16 cellular contexts compared by ENCODE assay signal in the genomic region with DNA sequence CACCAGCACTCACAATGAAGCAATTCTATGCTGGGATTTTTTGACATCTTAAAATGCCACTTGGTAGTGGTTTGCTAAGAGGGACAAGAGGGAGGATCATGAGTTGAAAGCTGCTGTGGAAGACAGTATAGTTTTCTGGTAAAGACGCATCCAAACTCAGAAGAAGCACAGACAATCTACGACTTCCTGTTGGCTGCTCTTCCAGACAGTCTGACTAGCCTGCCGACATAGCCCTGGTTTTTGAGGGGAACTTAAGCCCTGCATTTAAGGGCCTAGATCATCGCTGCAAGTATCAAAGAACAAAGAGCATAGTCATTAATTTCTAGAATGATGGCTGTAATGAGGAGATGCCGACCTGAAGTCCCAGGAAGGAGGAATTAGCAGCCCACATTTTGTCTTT.
DNase-seq lines count a peak whose midpoint lies in the region; ATAC-seq, FAIRE-seq and TF ChIP-seq lines count a peak whose summit lies in the region.
"Had no signal": no experiment of that assay in that cellular context is flagged by ENCODE, and none has a peak within 500 bp of the region (broad histone marks: within the 10 kb centered on the region; RNA-seq: fewer than 3 reads in every experiment).

No MANE protein-coding gene starts in this region.

- no peak for TF ChIP-seq EP300 in H1 (IDR thresholded peaks at IDR 0.05; ENCODE audit: borderline replicate concordance in 1 of 2, low read depth in 2 of 2, low read length in 2 of 2)

- ATAC-seq in activated CD4-positive, alpha-beta T cell treated with anti-CD3 and anti-CD28 coated beads for 36 hours = no peak
- ATAC-seq in CD4-positive, alpha-beta T cell (ENCODE audit: poor library complexity) = peak; percentile 56
- ATAC-seq in HG02759 (IDR thresholded peaks at IDR 0.05; ENCODE audit: unreplicated experiment) = no peak

- POLR2A ChIA-PET in activated CD4-positive, alpha-beta T cell treated with anti-CD3 and anti-CD28 coated beads for 36 hours (lab: Charles Lee) = interaction anchor here (1.8 kb wide), 1 partner anchor 63 kb away, joined by 4 read pairs; no protein-coding TSS in a partner anchor
- POLR2A ChIA-PET in CD4-positive, alpha-beta T cell (lab: Charles Lee) = interaction anchor here (1.0 to 7.1 kb wide), 13 partner anchors 13 to 189 kb away, joined by 4 to 271 read pairs (median 15); a partner anchor contains a TSS
- POLR2A ChIA-PET in H1 (lab: Charles Lee; ENCODE audit: partially characterized antibody) (no interaction called here), RWPE1 (lab: Yijun Ruan, JAX; ENCODE audit: low non-redundant PET) (no interaction called here)

- no peak overlapping the region for H3K9ac ChIP-seq in H1 (replicated peaks in 1 of 4; ENCODE audit: extremely low read depth in 1 of 4, low read depth in 3 of 4, low read length in 3 of 4)
- no peak overlapping the region for H3K9ac ChIP-seq in neuronal stem cell (ENCODE audit: low read depth, low read length, poor library complexity)

- H3K36me3 ChIP-seq in H1 (ENCODE audit: control insufficient read depth in 2 of 4, insufficient read depth in 4 of 4, low read length in 3 of 4) (no peaks in the 10 kb centered on the region), neuronal stem cell (replicated peaks in 1 of 2; ENCODE audit: control insufficient read depth in 2 of 2, insufficient read depth in 2 of 2, low read length in 2 of 2) (no peaks in the 10 kb centered on the region)
- H3K36me3 ChIP-seq: esophagus muscularis mucosa, transverse colon, WERI-Rb-1 had no signal

- H3K23ac ChIP-seq in H1 (ENCODE audit: insufficient read length) (no peak overlapping the region), neuronal stem cell (ENCODE audit: low read depth, low read length, poor library complexity) (no peak overlapping the region)

- H2BK20ac ChIP-seq in H1 (ENCODE audit: low read length) = no peak overlapping the region

- CTCF ChIA-PET in activated CD4-positive, alpha-beta T cell treated with anti-CD3 and anti-CD28 coated beads for 36 hours (lab: Charles Lee) = interaction anchor here (0.9 to 8.0 kb wide), 27 partner anchors 13 to 212 kb away, joined by 3 to 126 read pairs (median 7); a partner anchor contains a TSS
- CTCF ChIA-PET in CD4-positive, alpha-beta T cell (lab: Charles Lee) = interaction anchor here (1.0 to 4.7 kb wide), 16 partner anchors 9 to 475 kb away, joined by 3 to 87 read pairs (median 8); a partner anchor contains a TSS
- CTCF ChIA-PET in H1 (lab: Charles Lee; ENCODE audit: partially characterized antibody) (interaction anchor here (0.7 to 4.6 kb wide), 20 partner anchors 10 to 269 kb away, joined by 3 to 99 read pairs (median 6); a partner anchor contains a TSS), RWPE1 (lab: Yijun Ruan, JAX) (interaction anchor here (0.7 to 3.4 kb wide), 3 partner anchors 41 to 238 kb away, joined by 3 to 41 read pairs (median 5); no protein-coding TSS in a partner anchor)

- H3K14ac ChIP-seq in H1 (ENCODE audit: insufficient read length) (no peak overlapping the region), neuronal stem cell (ENCODE audit: low read length) (no peak overlapping the region)

- 77% methylated on average over 5 of the region's 5 CpGs; no CpG with 5 or more reads in 1 of the 2 experiments for WGBS in H1 (ENCODE audit: extremely low coverage in 1 of 2, insufficient coverage in 1 of 2, insufficient read length in 1 of 2, insufficient replicate concordance in 2 of 2, low coverage in 1 of 2, low lambda C conversion rate in 2 of 2, missing lambda C conversion rate in 1 of 2), 2 experiments
- WGBS in neuronal stem cell (ENCODE audit: extremely low coverage in 2 of 2, insufficient read length in 2 of 2, insufficient replicate concordance in 1 of 2), 2 donors = no CpG with 5 or more reads among the region's 5 CpGs

- H3K4me3 ChIP-seq in H1 (ENCODE audit: extremely low read depth in 1 of 4, insufficient read depth in 2 of 4, low read depth in 3 of 4, low read length in 4 of 4) (no peak overlapping the region), neuronal stem cell (ENCODE audit: low read length in 2 of 2) (no peak overlapping the region)
- H3K4me3 ChIP-seq: body of pancreas, esophagus muscularis mucosa, transverse colon had no signal

- no peaks in the 10 kb centered on the region for H3K27me3 Mint-ChIP-seq in activated CD4-positive, alpha-beta T cell treated with anti-CD3 and anti-CD28 coated beads for 36 hours
- no peaks in the 10 kb centered on the region for H3K27me3 Mint-ChIP-seq in CD4-positive, alpha-beta T cell
- H3K27me3 Mint-ChIP-seq in T-helper 1 cell treated with Interleukin-12 subunit alpha and Interleukin-12 subunit beta and Interleukin-4 antibody, amounts not matched to agents 30 μg/mL and 1 μg/mL, for 36 hours (ENCODE audit: low read depth) = no peaks in the 10 kb centered on the region

- intact Hi-C loops in activated CD4-positive, alpha-beta T cell treated with anti-CD3 and anti-CD28 coated beads for 36 hours (cut with DNase I, micrococcal nuclease) = no loop called here
- intact Hi-C loops in CD4-positive, alpha-beta T cell (cut with DNase I, micrococcal nuclease) = loop anchor here (1.0 to 5.0 kb wide), 3 partner anchors 37 to 473 kb away; no protein-coding TSS in a partner anchor

- no peak overlapping the region for H3K4me2 ChIP-seq in H1 (ENCODE audit: insufficient read depth in 1 of 2, low read depth in 2 of 2, low read length in 2 of 2)
- no peak overlapping the region for H3K4me2 ChIP-seq in neuronal stem cell (ENCODE audit: insufficient read depth, low read length, poor library complexity, severe bottlenecking)

- peak overlapping the region; percentile 21 for H3K4me3 Mint-ChIP-seq in activated CD4-positive, alpha-beta T cell treated with anti-CD3 and anti-CD28 coated beads for 36 hours
- peak overlapping the region; percentile 35 for H3K4me3 Mint-ChIP-seq in CD4-positive, alpha-beta T cell
- peak overlapping the region; percentile 29 for H3K4me3 Mint-ChIP-seq in T-helper 1 cell treated with Interleukin-12 subunit alpha and Interleukin-12 subunit beta and Interleukin-4 antibody, amounts not matched to agents 30 μg/mL and 1 μg/mL, for 36 hours

- H4K91ac ChIP-seq in H1 (replicated peaks; ENCODE audit: insufficient read length, low read length) (no peak overlapping the region), neuronal stem cell (ENCODE audit: low read depth, low read length, poor library complexity) (no peak overlapping the region)

- H2BK15ac ChIP-seq in H1 (ENCODE audit: low read length) = 0 out of 2 replicates have a peak overlapping the region, but pooled peaks have one; percentile 21
- H2BK15ac ChIP-seq in neuronal stem cell (ENCODE audit: low read length) = no peak overlapping the region

- H3K4me1 ChIP-seq in H1 (replicated peaks in 1 of 4; ENCODE audit: control insufficient read depth in 3 of 4, insufficient read depth in 4 of 4, low read length in 3 of 4) (no peaks in the 10 kb centered on the region), neuronal stem cell (ENCODE audit: control insufficient read depth in 2 of 2, insufficient read depth in 1 of 2, low read depth in 1 of 2, low read length in 2 of 2) (no peaks in the 10 kb centered on the region)
- H3K4me1 ChIP-seq: body of pancreas, esophagus muscularis mucosa, transverse colon had no signal

- no peak overlapping the region for H2BK120ac ChIP-seq in H1 (replicated peaks; ENCODE audit: low read depth, low read length)
- H2BK120ac ChIP-seq in neuronal stem cell (ENCODE audit: low read depth, low read length) = no peak overlapping the region

- H4K8ac ChIP-seq in H1 (ENCODE audit: extremely low read depth, insufficient read depth, low read length) (no peak overlapping the region), neuronal stem cell (ENCODE audit: low read depth, low read length) (no peak overlapping the region)

- H3K36me3 Mint-ChIP-seq in activated CD4-positive, alpha-beta T cell treated with anti-CD3 and anti-CD28 coated beads for 36 hours (ENCODE audit: low read depth) = peaks cover 6% of the 10 kb centered on the region
- H3K36me3 Mint-ChIP-seq in CD4-positive, alpha-beta T cell (ENCODE audit: low read depth) = no peaks in the 10 kb centered on the region
- H3K36me3 Mint-ChIP-seq in T-helper 1 cell treated with Interleukin-12 subunit alpha and Interleukin-12 subunit beta and Interleukin-4 antibody, amounts not matched to agents 30 μg/mL and 1 μg/mL, for 36 hours (ENCODE audit: low read depth) = no peaks in the 10 kb centered on the region

- H2BK5ac ChIP-seq in H1 (ENCODE audit: low read depth, low read length) = no peak overlapping the region
- H2BK5ac ChIP-seq in neuronal stem cell (ENCODE audit: low read length) = no peak overlapping the region

- no peaks in the 10 kb centered on the region for H3K79me1 ChIP-seq in H1 (ENCODE audit: low read depth, low read length)
- no peaks in the 10 kb centered on the region for H3K79me1 ChIP-seq in neuronal stem cell (ENCODE audit: low read depth, low read length)

- TF ChIP-seq RAD21 in H1 (IDR thresholded peaks at IDR 0.05 in 1 of 2, conservative IDR thresholded peaks at IDR 0.05 in 1 of 2; ENCODE audit: low read depth in 2 of 2, low read length in 2 of 2) = no peak

- H3K4ac ChIP-seq in H1 (replicated peaks; ENCODE audit: insufficient read length, low read depth, low read length) (no peak overlapping the region), neuronal stem cell (ENCODE audit: low read length) (no peak overlapping the region)

- DNase-seq in activated CD4-positive, alpha-beta T cell treated with anti-CD3 and anti-CD28 coated beads for 36 hours = no peak
- no peak for DNase-seq in activated CD4-positive, alpha-beta T cell treated with anti-CD3 and anti-CD28 coated beads, Interleukin-2, amount 50 U/mL, for 48 hours
- peak in 4 of 10 experiments; percentile 23 to 40 (median 38) for DNase-seq in CD4-positive, alpha-beta T cell
- DNase-seq in H1 (ENCODE audit: low read depth in 1 of 2, low spot score in 2 of 2) (no peak), RWPE1 (ENCODE audit: low spot score) (no peak), neuronal stem cell (ENCODE audit: low spot score) (no peak)

- H3K18ac ChIP-seq in H1 (ENCODE audit: extremely low read depth, low read length) (no peak overlapping the region), neuronal stem cell (ENCODE audit: low read length) (no peak overlapping the region)

- TF ChIP-seq POLR2A in H1 (IDR thresholded peaks at IDR 0.05; ENCODE audit: control extremely low read depth in 1 of 2, low read depth in 2 of 2, low read length in 2 of 2) = no peak

- no peaks in the 10 kb centered on the region for H3K27me3 ChIP-seq in CD4-positive, alpha-beta T cell (ENCODE audit: control insufficient read depth, insufficient read depth, low read length)
- no peaks in the 10 kb centered on the region; a peak in 1 of 7 replicates for H3K27me3 ChIP-seq in H1 (replicated peaks in 1 of 4; ENCODE audit: control insufficient read depth in 3 of 4, extremely low read depth in 1 of 4, insufficient read depth in 3 of 4, low read length in 3 of 4)
- no peaks in the 10 kb centered on the region for H3K27me3 ChIP-seq in neuronal stem cell (ENCODE audit: control insufficient read depth in 3 of 3, insufficient read depth in 3 of 3, low read depth in 1 of 3, low read length in 3 of 3)
- H3K27me3 ChIP-seq: body of pancreas, transverse colon had no signal

- TF ChIP-seq CTCF in CD4-positive, alpha-beta T cell (IDR thresholded peaks at IDR 0.05) = no peak
- TF ChIP-seq CTCF in H1 (IDR thresholded peaks at IDR 0.05; ENCODE audit: control extremely low read depth in 1 of 3, insufficient read depth in 1 of 3, low read depth in 1 of 3, low read length in 3 of 3) (no peak), RWPE1 (conservative IDR thresholded peaks at IDR 0.05; ENCODE audit: low read depth) (no peak)

- H3K56ac ChIP-seq in H1 (replicated peaks; ENCODE audit: insufficient read length, low read depth, low read length) = no peak overlapping the region

- H3K27ac Mint-ChIP-seq in activated CD4-positive, alpha-beta T cell treated with anti-CD3 and anti-CD28 coated beads for 36 hours = peak overlapping the region; percentile 85
- peak overlapping the region; percentile 92 for H3K27ac Mint-ChIP-seq in CD4-positive, alpha-beta T cell
- H3K27ac Mint-ChIP-seq in T-helper 1 cell treated with Interleukin-12 subunit alpha and Interleukin-12 subunit beta and Interleukin-4 antibody, amounts not matched to agents 30 μg/mL and 1 μg/mL, for 36 hours = peak overlapping the region; percentile 9

- H3K9me3 Mint-ChIP-seq in activated CD4-positive, alpha-beta T cell treated with anti-CD3 and anti-CD28 coated beads for 36 hours (ENCODE audit: low read depth) = no peaks in the 10 kb centered on the region
- H3K9me3 Mint-ChIP-seq in CD4-positive, alpha-beta T cell = no peaks in the 10 kb centered on the region
- no peaks in the 10 kb centered on the region for H3K9me3 Mint-ChIP-seq in T-helper 1 cell treated with Interleukin-12 subunit alpha and Interleukin-12 subunit beta and Interleukin-4 antibody, amounts not matched to agents 30 μg/mL and 1 μg/mL, for 36 hours

- peaks cover 83% of the 10 kb centered on the region for H3K4me1 Mint-ChIP-seq in activated CD4-positive, alpha-beta T cell treated with anti-CD3 and anti-CD28 coated beads for 36 hours
- peaks cover 56% of the 10 kb centered on the region for H3K4me1 Mint-ChIP-seq in CD4-positive, alpha-beta T cell (ENCODE audit: low read depth)
- peaks cover 57% of the 10 kb centered on the region for H3K4me1 Mint-ChIP-seq in T-helper 1 cell treated with Interleukin-12 subunit alpha and Interleukin-12 subunit beta and Interleukin-4 antibody, amounts not matched to agents 30 μg/mL and 1 μg/mL, for 36 hours (ENCODE audit: low read depth)

- H4K5ac ChIP-seq in H1 (ENCODE audit: insufficient read length, low read depth, low read length) = no peak overlapping the region

- H3K23me2 ChIP-seq in H1 (ENCODE audit: low read depth, low read length) = no peaks in the 10 kb centered on the region

- no peak for FAIRE-seq in H1 (lab: Jason Lieb, UNC)
- FAIRE-seq: A204.1, H54, HTR-8/SVneo, islet of Langerhans had no signal

- H2BK12ac ChIP-seq in H1 (ENCODE audit: low read depth, low read length) (no peak overlapping the region), neuronal stem cell (ENCODE audit: low read length) (no peak overlapping the region)

- H2AFZ ChIP-seq in H1 (ENCODE audit: low read length) (no peak overlapping the region), neuronal stem cell (ENCODE audit: low read length) (no peak overlapping the region)

- H4K20me1 ChIP-seq in H1 (replicated peaks in 1 of 2; ENCODE audit: control insufficient read depth in 1 of 2, insufficient read depth in 2 of 2, low read length in 2 of 2) = no peaks in the 10 kb centered on the region

- no peaks in the 10 kb centered on the region for H3K9me3 ChIP-seq in CD4-positive, alpha-beta T cell (ENCODE audit: control insufficient read depth, low read length)
- H3K9me3 ChIP-seq in H1 (ENCODE audit: insufficient read depth in 2 of 2, low read depth in 1 of 2, low read length in 1 of 2) = no peaks in the 10 kb centered on the region
- H3K9me3 ChIP-seq in neuronal stem cell (replicated peaks in 1 of 2; ENCODE audit: control insufficient read depth in 2 of 2, insufficient read depth in 1 of 2, low read depth in 1 of 2, low read length in 2 of 2) = no peaks in the 10 kb centered on the region
- H3K9me3 ChIP-seq: body of pancreas, esophagus muscularis mucosa, transverse colon had no signal

- H3K79me2 ChIP-seq in H1 (ENCODE audit: control insufficient read depth in 1 of 2, insufficient read depth in 2 of 2, low read length in 2 of 2) = no peaks in the 10 kb centered on the region

- H2AK5ac ChIP-seq in H1 (ENCODE audit: low read depth, low read length) (no peak overlapping the region), neuronal stem cell (ENCODE audit: low read depth, low read length) (no peak overlapping the region)

- H3K27ac ChIP-seq in CD4-positive, alpha-beta T cell (ENCODE audit: low read depth, low read length) = peak overlapping the region; percentile 34
- H3K27ac ChIP-seq in H1 (ENCODE audit: low read depth, low read length) = no peak overlapping the region
- no peak overlapping the region for H3K27ac ChIP-seq in RWPE1
- no peak overlapping the region for H3K27ac ChIP-seq in neuronal stem cell (replicated peaks; ENCODE audit: low read length)
- H3K27ac ChIP-seq: body of pancreas, esophagus muscularis mucosa, transverse colon, WERI-Rb-1 had no signal

Comparison
In these comparisons a context has a peak if more than half of its experiments do, and no peak if none do; other contexts are left out.
1. H3K27ac Mint-ChIP-seq: peak in every context shown above with its lines; median percentile 92 in CD4-positive, alpha-beta T cell; 85 in activated CD4-positive, alpha-beta T cell treated with anti-CD3 and anti-CD28 coated beads for 36 hours; 9 in T-helper 1 cell treated with Interleukin-12 subunit alpha and Interleukin-12 subunit beta and Interleukin-4 antibody, amounts not matched to agents 30 μg/mL and 1 μg/mL, for 36 hours.
2. POLR2A ChIA-PET loops: an anchor here in activated CD4-positive, alpha-beta T cell treated with anti-CD3 and anti-CD28 coated beads for 36 hours (1.8 kb wide) and CD4-positive, alpha-beta T cell (1.0 to 7.1 kb wide); none called in H1 and RWPE1.
3. intact Hi-C loops: an anchor here in CD4-positive, alpha-beta T cell (1.0 to 5.0 kb wide); none called in activated CD4-positive, alpha-beta T cell treated with anti-CD3 and anti-CD28 coated beads for 36 hours.